17 cellular contexts compared by ENCODE assay signal in genomic region chr18:66523219-66523991, GRCh38.
A peak's percentile ranks its signal among the peaks of the same experiment; 100 is the strongest.
DNase-seq lines count a peak whose midpoint lies in the region; ATAC-seq lines count a peak whose summit lies in the region.
"Had no signal": no experiment of that assay in that cellular context is flagged by ENCODE, and none has a peak within 500 bp of the region (broad histone marks: within the 10 kb centered on the region; RNA-seq: fewer than 3 reads in every experiment).

No MANE protein-coding gene starts in this region.

- DNase-seq in ELF-1 (ENCODE audit: low read depth, low spot score) (peak; percentile 6), HuH-7.5 (ENCODE audit: low spot score) (peak; percentile 1), OCI-M1 (lab: John Stamatoyannopoulos, UW) (peak; percentile 30), neuronal stem cell (ENCODE audit: low spot score) (no peak), NCI-H187 treated with DMSO at 0.1 percent for 48 hours (lab: John Stamatoyannopoulos, UW) (no peak)
- no peak for DNase-seq in central memory CD4-positive, alpha-beta T cell
- DNase-seq: Caco-2; CD4-positive, CD25-positive, alpha-beta regulatory T cell; KG1; NCI-H1048; NCI-H1436 treated with DMSO at 0.1 percent for 48 hours; NCI-H2107; NCI-H82; SJCRH30; T-helper 2 cell had no signal

- H3K36me3 ChIP-seq in neuronal stem cell (replicated peaks in 1 of 2; ENCODE audit: control insufficient read depth in 2 of 2, insufficient read depth in 2 of 2, low read length in 2 of 2): no peaks in the 10 kb centered on the region
- H3K36me3 ChIP-seq: SJCRH30 had no signal

- H3K4me3 ChIP-seq in neuronal stem cell (ENCODE audit: low read length in 2 of 2): no peak overlapping the region
- H3K4me3 ChIP-seq: SJCRH30 had no signal

- H3K27me3 ChIP-seq in neuronal stem cell (ENCODE audit: control insufficient read depth in 3 of 3, insufficient read depth in 3 of 3, low read depth in 1 of 3, low read length in 3 of 3): no peaks in the 10 kb centered on the region
- H3K27me3 ChIP-seq: SJCRH30 had no signal

- H3K23ac ChIP-seq in neuronal stem cell (ENCODE audit: low read depth, low read length, poor library complexity): no peak overlapping the region

- H3K4ac ChIP-seq in neuronal stem cell (ENCODE audit: low read length): no peak overlapping the region

- no peak overlapping the region for H2BK12ac ChIP-seq in neuronal stem cell (ENCODE audit: low read length)

- no peak for ATAC-seq in GM18867 (IDR thresholded peaks at IDR 0.05; ENCODE audit: unreplicated experiment)
- ATAC-seq: HCT116 had no signal

- no peaks in the 10 kb centered on the region for H3K4me1 ChIP-seq in neuronal stem cell (ENCODE audit: control insufficient read depth in 2 of 2, insufficient read depth in 1 of 2, low read depth in 1 of 2, low read length in 2 of 2)
- H3K4me1 ChIP-seq: Caco-2, SJCRH30 had no signal

- H3K9ac ChIP-seq in neuronal stem cell (ENCODE audit: low read depth, low read length, poor library complexity): no peak overlapping the region

- H2AK5ac ChIP-seq in neuronal stem cell (ENCODE audit: low read depth, low read length): no peak overlapping the region

- WGBS in neuronal stem cell (ENCODE audit: extremely low coverage in 2 of 2, insufficient read length in 2 of 2, insufficient replicate concordance in 1 of 2), 2 donors: no CpG with 5 or more reads among the region's 18 CpGs

- H2BK120ac ChIP-seq in neuronal stem cell (ENCODE audit: low read depth, low read length): no peak overlapping the region

- H3K18ac ChIP-seq in neuronal stem cell (ENCODE audit: low read length): peak overlapping the region; percentile 15

- no peak overlapping the region for H4K91ac ChIP-seq in neuronal stem cell (ENCODE audit: low read depth, low read length, poor library complexity)

- H3K27ac ChIP-seq in neuronal stem cell (replicated peaks; ENCODE audit: low read length): no peak overlapping the region
- H3K27ac ChIP-seq: SJCRH30 had no signal

- no peak overlapping the region for H3K4me2 ChIP-seq in neuronal stem cell (ENCODE audit: insufficient read depth, low read length, poor library complexity, severe bottlenecking)

- no peak overlapping the region for H4K8ac ChIP-seq in neuronal stem cell (ENCODE audit: low read depth, low read length)

- H3K79me1 ChIP-seq in neuronal stem cell (ENCODE audit: low read depth, low read length): no peaks in the 10 kb centered on the region

- H3K9me3 ChIP-seq in neuronal stem cell (replicated peaks in 1 of 2; ENCODE audit: control insufficient read depth in 2 of 2, insufficient read depth in 1 of 2, low read depth in 1 of 2, low read length in 2 of 2): no peaks in the 10 kb centered on the region
- H3K9me3 ChIP-seq: Caco-2, SJCRH30 had no signal

- H3K14ac ChIP-seq in neuronal stem cell (ENCODE audit: low read length): peak overlapping the region; percentile 71

- H2AFZ ChIP-seq in neuronal stem cell (ENCODE audit: low read length): peak overlapping the region; percentile 34

- H2BK5ac ChIP-seq in neuronal stem cell (ENCODE audit: low read length): no peak overlapping the region

- no peak overlapping the region for H2BK15ac ChIP-seq in neuronal stem cell (ENCODE audit: low read length)

Comparison
In these comparisons a context has a peak if more than half of its experiments do, and no peak if none do; other contexts are left out.
1. DNase-seq: peak in ELF-1 (single experiment), HuH-7.5 (single experiment) and OCI-M1 (single experiment); none in neuronal stem cell (single experiment), central memory CD4-positive, alpha-beta T cell (single experiment) and NCI-H187 treated with DMSO at 0.1 percent for 48 hours (single experiment).